In the genomic region with DNA sequence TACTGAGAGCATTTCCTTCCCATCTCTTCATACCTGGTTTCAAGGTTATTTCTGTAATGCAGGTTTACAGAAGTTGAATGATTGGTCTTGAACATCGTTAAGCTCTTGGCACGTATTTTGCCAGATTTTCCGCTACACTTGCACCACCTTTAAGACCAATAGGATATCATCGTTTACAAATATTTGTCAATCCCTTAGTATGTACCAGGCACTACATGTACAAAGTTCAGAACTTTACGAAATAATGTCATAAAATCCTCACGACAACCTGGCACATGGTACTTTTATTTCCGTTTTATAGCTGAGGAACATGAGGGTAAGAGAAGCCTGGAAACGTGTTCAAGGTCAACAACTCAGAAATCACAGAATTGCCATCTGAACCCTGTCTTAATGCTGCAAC, we compare ENCODE assay signal across 19 cellular contexts.
"Had no signal": no experiment of that assay in that cellular context is flagged by ENCODE, and none has a peak within 500 bp of the region (broad histone marks: within the 10 kb centered on the region; RNA-seq: fewer than 3 reads in every experiment).

No MANE protein-coding gene starts in this region.

- H3K9me3 ChIP-seq: pancreas, testis, tibial nerve had no signal

- H3K4me1 ChIP-seq: pancreas had no signal

- DNase-seq: foreskin keratinocyte; immature natural killer cell; left ventricle myocardium superior; mesenchymal stem cell; midbrain; naive B cell; occipital lobe; pancreas; right cardiac atrium; stimulated activated CD4-positive, alpha-beta T cell treated with anti-CD3 and anti-CD28 coated beads, Interleukin-4, amount 100 ng/mL, for 1 hour; stimulated activated CD8-positive, alpha-beta memory T cell treated with anti-CD3 and anti-CD28 coated beads, Interleukin-4, amount 100 ng/mL, for 48 hours; testis had no signal

- H3K27ac ChIP-seq: foreskin keratinocyte, pancreas, testis, tibial nerve had no signal

- H3K27me3 Mint-ChIP-seq: dendritic cell treated with granulocyte-macrophage colony-stimulating factor and Interleukin-4, amounts not matched to agents 40 ng/mL and 50 ng/mL, for 4 days; naive B cell had no signal

- H3K9me3 Mint-ChIP-seq: dendritic cell treated with granulocyte-macrophage colony-stimulating factor and Interleukin-4, amounts not matched to agents 40 ng/mL and 50 ng/mL, for 4 days; immature natural killer cell; naive B cell; nephron; stimulated activated effector memory CD8-positive, alpha-beta T cell treated with anti-CD3 and anti-CD28 coated beads, Interleukin-12 subunit alpha, Interleukin-12 subunit beta, amount 100 ng/mL, for 72 hours; stimulated activated naive CD8-positive, alpha-beta T cell treated with anti-CD3 and anti-CD28 coated beads, Interleukin-15, Interleukin-2, amounts not matched to agents 100 ng/mL and 50 ng/mL, for 24 hours had no signal

- H3K36me3 Mint-ChIP-seq: immature natural killer cell; naive B cell; stimulated activated effector memory CD8-positive, alpha-beta T cell treated with anti-CD3 and anti-CD28 coated beads, Interleukin-12 subunit alpha, Interleukin-12 subunit beta, amount 100 ng/mL, for 72 hours had no signal

- H3K27ac Mint-ChIP-seq: dendritic cell treated with granulocyte-macrophage colony-stimulating factor and Interleukin-4, amounts not matched to agents 40 ng/mL and 50 ng/mL, for 4 days; immature natural killer cell; nephron; progenitor cell of endocrine pancreas; stimulated activated effector memory CD8-positive, alpha-beta T cell treated with anti-CD3 and anti-CD28 coated beads, Interleukin-12 subunit alpha, Interleukin-12 subunit beta, amount 100 ng/mL, for 72 hours; stimulated activated naive CD8-positive, alpha-beta T cell treated with anti-CD3 and anti-CD28 coated beads, Interleukin-15, Interleukin-2, amounts not matched to agents 100 ng/mL and 50 ng/mL, for 24 hours had no signal

- H3K4me3 Mint-ChIP-seq: dendritic cell treated with granulocyte-macrophage colony-stimulating factor and Interleukin-4, amounts not matched to agents 40 ng/mL and 50 ng/mL, for 4 days; immature natural killer cell; naive B cell; nephron; stimulated activated effector memory CD8-positive, alpha-beta T cell treated with anti-CD3 and anti-CD28 coated beads, Interleukin-12 subunit alpha, Interleukin-12 subunit beta, amount 100 ng/mL, for 72 hours; stimulated activated naive CD8-positive, alpha-beta T cell treated with anti-CD3 and anti-CD28 coated beads, Interleukin-15, Interleukin-2, amounts not matched to agents 100 ng/mL and 50 ng/mL, for 24 hours had no signal

- ATAC-seq: foreskin keratinocyte; left ventricle myocardium superior; pancreas; right cardiac atrium; stimulated activated effector memory CD8-positive, alpha-beta T cell treated with anti-CD3 and anti-CD28 coated beads, Interleukin-12 subunit alpha, Interleukin-12 subunit beta, amount 100 ng/mL, for 72 hours had no signal

- H3K27me3 ChIP-seq: foreskin keratinocyte, pancreas, testis, tibial nerve had no signal

- H3K36me3 ChIP-seq: pancreas had no signal

- H3K4me3 ChIP-seq: lung, pancreas, testis, tibial nerve had no signal
